19 cellular contexts compared by ENCODE assay signal in the genomic region with DNA sequence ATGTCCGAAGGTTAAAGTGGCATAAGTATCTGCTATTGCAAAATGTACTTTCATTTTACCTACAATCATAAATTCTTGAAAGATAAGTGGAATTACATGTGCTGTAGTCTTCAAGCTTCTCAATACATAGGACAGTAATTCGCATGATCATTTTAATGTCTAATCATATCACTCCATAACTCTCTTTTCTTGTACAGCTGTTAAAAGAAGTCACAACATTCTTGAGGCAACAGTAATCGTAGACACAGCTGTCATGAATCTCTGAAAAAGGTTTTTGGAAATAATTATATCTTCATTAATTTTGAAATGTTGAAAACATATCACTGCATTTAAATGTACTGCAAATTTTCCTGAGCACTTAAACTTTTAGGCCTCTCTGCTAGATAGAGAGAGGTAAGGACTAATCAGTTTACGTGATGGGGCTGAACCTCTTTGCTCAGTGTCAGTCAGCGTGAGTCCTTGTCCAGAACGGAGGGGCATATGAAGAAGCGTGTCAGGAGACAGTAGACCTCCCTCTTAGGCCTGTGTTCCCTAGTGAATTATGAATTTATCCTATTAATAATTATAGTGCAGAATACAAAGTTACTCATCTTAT.
DNase-seq lines count a peak whose midpoint lies in the region; ATAC-seq, FAIRE-seq and TF ChIP-seq lines count a peak whose summit lies in the region.
"Had no signal": no experiment of that assay in that cellular context is flagged by ENCODE, and none has a peak within 500 bp of the region (broad histone marks: within the 10 kb centered on the region; RNA-seq: fewer than 3 reads in every experiment).

No MANE protein-coding gene starts in this region.

- H3K4me3 Mint-ChIP-seq in HFFc6 (no peak overlapping the region), mesothelial cell of epicardium (no peak overlapping the region)
- H3K4me3 Mint-ChIP-seq in activated CD8-positive, alpha-beta T cell treated with anti-CD3 and anti-CD28 coated beads for 36 hours = no peak overlapping the region
- H3K4me3 Mint-ChIP-seq: CD4-positive, alpha-beta memory T cell; GM23338 had no signal

- intact Hi-C loops in activated CD8-positive, alpha-beta T cell treated with anti-CD3 and anti-CD28 coated beads for 36 hours (cut with micrococcal nuclease) = no loop called here

- H3K27me3 Mint-ChIP-seq in HFFc6 (ENCODE audit: insufficient read depth) = peaks cover 22% of the 10 kb centered on the region
- no peaks in the 10 kb centered on the region for H3K27me3 Mint-ChIP-seq in mesothelial cell of epicardium (ENCODE audit: low read depth)
- H3K27me3 Mint-ChIP-seq in activated CD8-positive, alpha-beta T cell treated with anti-CD3 and anti-CD28 coated beads for 36 hours = no peaks in the 10 kb centered on the region
- H3K27me3 Mint-ChIP-seq: CD4-positive, alpha-beta memory T cell had no signal

- POLR2A ChIA-PET in activated CD8-positive, alpha-beta T cell treated with anti-CD3 and anti-CD28 coated beads for 36 hours (lab: Charles Lee) = interaction anchor here (0.8 kb wide), 1 partner anchor 36 kb away, joined by 3 read pairs; no protein-coding TSS in a partner anchor

- H3K36me3 Mint-ChIP-seq in HFFc6 (ENCODE audit: low read depth) = peaks cover 61% of the 10 kb centered on the region
- H3K36me3 Mint-ChIP-seq in mesothelial cell of epicardium = peaks cover 17% of the 10 kb centered on the region
- H3K36me3 Mint-ChIP-seq in activated CD8-positive, alpha-beta T cell treated with anti-CD3 and anti-CD28 coated beads for 36 hours (ENCODE audit: low read depth) = peaks cover 8% of the 10 kb centered on the region

- TF ChIP-seq CTCF in D721Med (IDR thresholded peaks at IDR 0.05; ENCODE audit: insufficient read depth, missing control alignments) (no peak), HFFc6 (IDR thresholded peaks at IDR 0.05) (no peak), mesothelial cell of epicardium (IDR thresholded peaks at IDR 0.05; ENCODE audit: unreplicated experiment) (no peak)
- no peak for TF ChIP-seq CTCF in activated CD8-positive, alpha-beta T cell treated with anti-CD3 and anti-CD28 coated beads for 36 hours (IDR thresholded peaks at IDR 0.05)

- peak; percentile 92 for FAIRE-seq in D721Med (lab: Jason Lieb, UNC)
- FAIRE-seq in TTC549 (lab: Jason Lieb, UNC) = peak; percentile 3
- FAIRE-seq in islet of Langerhans (lab: Jason Lieb, UNC) = peak; percentile 38
- FAIRE-seq: A549 had no signal

- no peak for DNase-seq in D721Med (ENCODE audit: insufficient read length, low spot score)
- no peak for DNase-seq in HFFc6
- DNase-seq in middle frontal gyrus (ENCODE audit: extremely low spot score, low spot score) = no peak
- DNase-seq in mesothelial cell of epicardium (ENCODE audit: low spot score in 2 of 2, unreplicated experiment in 2 of 2) = no peak
- DNase-seq in activated CD8-positive, alpha-beta T cell treated with anti-CD3 and anti-CD28 coated beads for 36 hours = no peak
- DNase-seq: Calu3; CD4-positive, alpha-beta memory T cell; DMS79 treated with DMSO at 0.1 percent for 48 hours; KBM-7; NCI-H1105 treated with DMSO at 0.1 percent for 48 hours; NCI-H1694; NCI-H774; OCI-M1; SHP77 treated with DMSO at 0.1 percent for 48 hours had no signal

- CTCF ChIA-PET in activated CD8-positive, alpha-beta T cell treated with anti-CD3 and anti-CD28 coated beads for 36 hours (lab: Charles Lee) = interaction anchor here (1.6 kb wide), 1 partner anchor 29 kb away, joined by 4 read pairs; no protein-coding TSS in a partner anchor

- peak overlapping the region; percentile 59 for H3K27ac Mint-ChIP-seq in HFFc6
- no peak overlapping the region for H3K27ac Mint-ChIP-seq in mesothelial cell of epicardium
- no peak overlapping the region for H3K27ac Mint-ChIP-seq in activated CD8-positive, alpha-beta T cell treated with anti-CD3 and anti-CD28 coated beads for 36 hours

- H3K9me3 Mint-ChIP-seq in HFFc6 (peaks cover 5% of the 10 kb centered on the region; the same call in 1 of the 2 replicates), mesothelial cell of epicardium (no peaks in the 10 kb centered on the region)
- H3K9me3 Mint-ChIP-seq in activated CD8-positive, alpha-beta T cell treated with anti-CD3 and anti-CD28 coated beads for 36 hours = no peaks in the 10 kb centered on the region
- H3K9me3 Mint-ChIP-seq: GM23338 had no signal

- no peak for ATAC-seq in activated CD8-positive, alpha-beta T cell treated with anti-CD3 and anti-CD28 coated beads for 36 hours
- ATAC-seq in GM19351 (IDR thresholded peaks at IDR 0.05; ENCODE audit: unreplicated experiment) = no peak
- ATAC-seq: A549 had no signal

- H3K4me1 Mint-ChIP-seq in HFFc6 (ENCODE audit: low read depth) = peaks cover 69% of the 10 kb centered on the region
- peaks cover 7% of the 10 kb centered on the region for H3K4me1 Mint-ChIP-seq in mesothelial cell of epicardium
- H3K4me1 Mint-ChIP-seq in activated CD8-positive, alpha-beta T cell treated with anti-CD3 and anti-CD28 coated beads for 36 hours (ENCODE audit: low read depth) = peaks cover 12% of the 10 kb centered on the region
